In genomic region chr9:137893670-137894069, GRCh38 we compare ENCODE assay signal across 17 cellular contexts. TPM values are rescaled to one million over a fixed set of nuclear protein-coding genes. Genes with fewer than 3 reads are reported as not detected.
A peak's percentile ranks its signal among the peaks of the same experiment; 100 is the strongest.
DNase-seq lines count a peak whose midpoint lies in the region; ATAC-seq and TF ChIP-seq lines count a peak whose summit lies in the region.
"Had no signal": no experiment of that assay in that cellular context is flagged by ENCODE, and none has a peak within 500 bp of the region (broad histone marks: within the 10 kb centered on the region; RNA-seq: fewer than 3 reads in every experiment).

No MANE protein-coding gene starts in this region.

- no peak overlapping the region for H3K4me2 ChIP-seq in SK-N-SH
- H3K4me2 ChIP-seq: A549, GM23338 had no signal

- H3K27ac Mint-ChIP-seq in activated CD4-positive, alpha-beta T cell treated with anti-CD3 and anti-CD28 coated beads, Interleukin-2, amount 10 ng/mL, durations not matched to agents 7 days and 5 days, result no peak overlapping the region
- H3K27ac Mint-ChIP-seq in stimulated activated naive CD8-positive, alpha-beta T cell treated with anti-CD3 and anti-CD28 coated beads, Interleukin-15, amount 100 ng/mL, for 72 hours, result no peak overlapping the region
- H3K27ac Mint-ChIP-seq: CD4-positive, alpha-beta T cell; GM23338; HFFc6 had no signal

- no peaks in the 10 kb centered on the region for H3K36me3 ChIP-seq in SK-N-SH (replicated peaks in 1 of 2; ENCODE audit: control insufficient read depth in 1 of 2, insufficient read depth in 2 of 2, low read length in 1 of 2)
- no peaks in the 10 kb centered on the region for H3K36me3 ChIP-seq in lower lobe of right lung

- H3K9ac ChIP-seq in SK-N-SH, result no peak overlapping the region

- H3K9me2 ChIP-seq in SK-N-SH, result no peaks in the 10 kb centered on the region

- no peaks in the 10 kb centered on the region for H3K36me3 Mint-ChIP-seq in activated CD4-positive, alpha-beta T cell treated with anti-CD3 and anti-CD28 coated beads, Interleukin-2, amount 10 ng/mL, durations not matched to agents 7 days and 5 days (ENCODE audit: low read depth)
- H3K36me3 Mint-ChIP-seq: IgD-negative memory B cell had no signal

- ATAC-seq in SK-N-SH treated with all-trans-retinoic acid at 6 μM for 48 hours (no peak), lower lobe of right lung (no peak)
- no peak for ATAC-seq in stimulated activated naive CD8-positive, alpha-beta T cell treated with anti-CD3 and anti-CD28 coated beads, Interleukin-15, amount 100 ng/mL, for 72 hours
- ATAC-seq: A549 had no signal

- H3K27me3 Mint-ChIP-seq in activated CD4-positive, alpha-beta T cell treated with anti-CD3 and anti-CD28 coated beads, Interleukin-2, amount 10 ng/mL, durations not matched to agents 7 days and 5 days, result no peaks in the 10 kb centered on the region
- no peaks in the 10 kb centered on the region for H3K27me3 Mint-ChIP-seq in stimulated activated naive CD8-positive, alpha-beta T cell treated with anti-CD3 and anti-CD28 coated beads, Interleukin-15, amount 100 ng/mL, for 72 hours
- H3K27me3 Mint-ChIP-seq: CD4-positive, alpha-beta T cell had no signal

- CTCF ChIA-PET in SK-N-SH (lab: Yijun Ruan, JAX), result no interaction called here
- CTCF ChIA-PET in activated CD4-positive, alpha-beta T cell treated with anti-CD3 and anti-CD28 coated beads, Interleukin-2, amount 10 ng/mL, durations not matched to agents 7 days and 5 days (lab: Charles Lee), result no interaction called here

- H3K79me2 ChIP-seq in SK-N-SH (ENCODE audit: insufficient read depth), result no peaks in the 10 kb centered on the region

- H3K4me3 Mint-ChIP-seq in activated CD4-positive, alpha-beta T cell treated with anti-CD3 and anti-CD28 coated beads, Interleukin-2, amount 10 ng/mL, durations not matched to agents 7 days and 5 days, result no peak overlapping the region
- H3K4me3 Mint-ChIP-seq in stimulated activated naive CD8-positive, alpha-beta T cell treated with anti-CD3 and anti-CD28 coated beads, Interleukin-15, amount 100 ng/mL, for 72 hours, result no peak overlapping the region
- H3K4me3 Mint-ChIP-seq: CD4-positive, alpha-beta T cell; GM23338; HFFc6; IgD-negative memory B cell had no signal

- no peaks in the 10 kb centered on the region for H3F3A ChIP-seq in SK-N-SH (replicated peaks; ENCODE audit: insufficient read depth)

- H3K4me1 ChIP-seq in SK-N-SH (ENCODE audit: control insufficient read depth in 1 of 2, insufficient read depth in 2 of 2, low read depth in 1 of 2, low read length in 1 of 2) (peaks cover 0 to 9% of the 10 kb centered on the region in 2 experiments; a peak in 1 of 4 replicates), lower lobe of right lung (no peaks in the 10 kb centered on the region)
- H3K4me1 ChIP-seq: A549, Caco-2 had no signal

- H3K27me3 ChIP-seq in SK-N-SH (ENCODE audit: insufficient read depth) (no peaks in the 10 kb centered on the region), lower lobe of right lung (ENCODE audit: low read depth) (no peaks in the 10 kb centered on the region)

- intact Hi-C loops in lower lobe of right lung (cut with DNase I), result no loop called here

- no peaks in the 10 kb centered on the region for H3K4me1 Mint-ChIP-seq in activated CD4-positive, alpha-beta T cell treated with anti-CD3 and anti-CD28 coated beads, Interleukin-2, amount 10 ng/mL, durations not matched to agents 7 days and 5 days
- H3K4me1 Mint-ChIP-seq in stimulated activated naive CD8-positive, alpha-beta T cell treated with anti-CD3 and anti-CD28 coated beads, Interleukin-15, amount 100 ng/mL, for 72 hours, result no peaks in the 10 kb centered on the region
- H3K4me1 Mint-ChIP-seq: GM23338, IgD-negative memory B cell had no signal

- no peak for TF ChIP-seq CTCF in SK-N-SH (IDR thresholded peaks at IDR 0.05)
- no peak for TF ChIP-seq CTCF in VCaP (conservative IDR thresholded peaks at IDR 0.05)
- TF ChIP-seq CTCF in lower lobe of right lung (IDR thresholded peaks at IDR 0.05), result no peak

- H2AFZ ChIP-seq in SK-N-SH (ENCODE audit: low read depth), result no peak overlapping the region
- H2AFZ ChIP-seq: GM23338 had no signal

- no peak for TF ChIP-seq EP300 in SK-N-SH (IDR thresholded peaks at IDR 0.05; ENCODE audit: borderline replicate concordance in 1 of 2, low read depth in 1 of 2, low read length in 1 of 2)

- POLR2A ChIA-PET in SK-N-SH (lab: Yijun Ruan, JAX), result no interaction called here
- POLR2A ChIA-PET in activated CD4-positive, alpha-beta T cell treated with anti-CD3 and anti-CD28 coated beads, Interleukin-2, amount 10 ng/mL, durations not matched to agents 7 days and 5 days (lab: Charles Lee), result no interaction called here

- WGBS in SK-N-SH (ENCODE audit: low lambda C conversion rate), result 43% methylated on average over 5 of the region's 5 CpGs

- H4K20me1 ChIP-seq in SK-N-SH (ENCODE audit: insufficient read depth), result no peaks in the 10 kb centered on the region

- H3K4me3 ChIP-seq in SK-N-SH (ENCODE audit: low read depth in 2 of 2, low read length in 1 of 2) (no peak overlapping the region), lower lobe of right lung (no peak overlapping the region)
- H3K4me3 ChIP-seq: A549, GM23338 had no signal

- no peaks in the 10 kb centered on the region for H3K9me3 Mint-ChIP-seq in activated CD4-positive, alpha-beta T cell treated with anti-CD3 and anti-CD28 coated beads, Interleukin-2, amount 10 ng/mL, durations not matched to agents 7 days and 5 days
- H3K9me3 Mint-ChIP-seq in stimulated activated naive CD8-positive, alpha-beta T cell treated with anti-CD3 and anti-CD28 coated beads, Interleukin-15, amount 100 ng/mL, for 72 hours, result no peaks in the 10 kb centered on the region
- H3K9me3 Mint-ChIP-seq: GM23338 had no signal

- H3K27ac ChIP-seq in SK-N-SH (ENCODE audit: low read depth in 2 of 2, low read length in 1 of 2) (no peak overlapping the region), VCaP (peak overlapping the region; percentile 7; the same call in 1 of the 2 replicates), lower lobe of right lung (no peak overlapping the region)
- H3K27ac ChIP-seq: 22Rv1, A549, C4-2B had no signal

- TF ChIP-seq RAD21 in SK-N-SH (IDR thresholded peaks at IDR 0.05; ENCODE audit: low read length), result no peak

- DNase-seq in SK-N-SH (peak; percentile 14), lower lobe of right lung (peak; percentile 8)
- DNase-seq in activated CD4-positive, alpha-beta T cell treated with anti-CD3 and anti-CD28 coated beads, Interleukin-2, amount 10 ng/mL, durations not matched to agents 7 days and 5 days, result no peak
- DNase-seq in activated CD4-positive, alpha-beta T cell treated with anti-CD3 and anti-CD28 coated beads for 4 hours, result no peak
- DNase-seq in stimulated activated naive CD8-positive, alpha-beta T cell treated with anti-CD3 and anti-CD28 coated beads, Interleukin-15, amount 100 ng/mL, for 72 hours, result no peak
- DNase-seq: AML-193; Caco-2; CD4-positive, alpha-beta T cell; HCEC 1CT; HFFc6 had no signal

- H3K9me3 ChIP-seq in SK-N-SH, result no peaks in the 10 kb centered on the region
- H3K9me3 ChIP-seq in lower lobe of right lung, result peaks cover 4% of the 10 kb centered on the region
- H3K9me3 ChIP-seq: Caco-2 had no signal

TF ChIP-seq in SK-N-SH, 30 proteins besides CTCF, POLR2A, EP300 and RAD21:
- TF ChIP-seq RFX5 (IDR thresholded peaks at IDR 0.05; ENCODE audit: low read length), result no peak
- TF ChIP-seq SMC3 (IDR thresholded peaks at IDR 0.05; ENCODE audit: low read depth, low read length), result no peak
- no peak for TF ChIP-seq EZH2phosphoT487 (IDR thresholded peaks at IDR 0.05; ENCODE audit: borderline replicate concordance, low read depth)
- no peak for TF ChIP-seq TEAD4 (IDR thresholded peaks at IDR 0.05; ENCODE audit: borderline replicate concordance, insufficient read depth)
- TF ChIP-seq PBX3 (IDR thresholded peaks at IDR 0.05), result no peak

TF ChIP-seq in SK-N-SH treated with all-trans-retinoic acid at 6 μM for 48 hours, 23 proteins besides CTCF, POLR2A, EP300 and RAD21 (continues in another document):
- TF ChIP-seq CSDC2 (CRISPR knock-in tag; IDR thresholded peaks at IDR 0.05) (no peak), ZFP3 (CRISPR knock-in tag; IDR thresholded peaks at IDR 0.05) (no peak), SNAI2 (CRISPR knock-in tag; IDR thresholded peaks at IDR 0.05) (no peak), TOX (CRISPR knock-in tag; IDR thresholded peaks at IDR 0.05; ENCODE audit: borderline replicate concordance) (no peak), RARB (CRISPR knock-in tag; IDR thresholded peaks at IDR 0.05) (no peak), ISL1 (CRISPR knock-in tag; IDR thresholded peaks at IDR 0.05) (no peak), POU6F1 (CRISPR knock-in tag; IDR thresholded peaks at IDR 0.05; ENCODE audit: borderline replicate concordance, low read depth) (no peak), ZNF565 (CRISPR knock-in tag; conservative IDR thresholded peaks at IDR 0.05; ENCODE audit: low read depth) (no peak), ZC3H10 (CRISPR knock-in tag; IDR thresholded peaks at IDR 0.05) (no peak), OSR1 (CRISPR knock-in tag; IDR thresholded peaks at IDR 0.05) (no peak), PPARA (CRISPR knock-in tag; IDR thresholded peaks at IDR 0.05; ENCODE audit: borderline replicate concordance) (no peak), GLIS3 (CRISPR knock-in tag; IDR thresholded peaks at IDR 0.05) (no peak)

RNA-seq across cellular contexts. Expression of gene CACNA1B, which starts 16.1 kb away (rescaled TPM):
- polyA plus RNA-seq in SK-N-SH (2012; rRNA removed), result 0.03 and 0.05 TPM in 2 replicates
- 0.05 and 0.16 TPM in 2 replicates for polyA plus RNA-seq in SK-N-SH (2012; cell fraction: cytosol; rRNA removed)
- polyA plus RNA-seq in SK-N-SH (2012; cell fraction: nucleus; rRNA removed), result 0.17 and 0.28 TPM in 2 replicates
- 0.06 TPM for total RNA-seq in lower lobe of right lung
- total RNA-seq in activated CD4-positive, alpha-beta T cell treated with anti-CD3 and anti-CD28 coated beads, Interleukin-2, amount 10 ng/mL, durations not matched to agents 7 days and 5 days, result not detected
- total RNA-seq: CD4-positive, alpha-beta T cell; HFFc6 had no signal
- polyA plus RNA-seq: IgD-negative memory B cell had no signal

Comparison
In these comparisons a context has a peak if more than half of its experiments do, and no peak if none do; other contexts are left out.
1. DNase-seq: peak in SK-N-SH (single experiment) and lower lobe of right lung (single experiment); none in activated CD4-positive, alpha-beta T cell treated with anti-CD3 and anti-CD28 coated beads, Interleukin-2, amount 10 ng/mL, durations not matched to agents 7 days and 5 days (single experiment), activated CD4-positive, alpha-beta T cell treated with anti-CD3 and anti-CD28 coated beads for 4 hours (0 of 2) and stimulated activated naive CD8-positive, alpha-beta T cell treated with anti-CD3 and anti-CD28 coated beads, Interleukin-15, amount 100 ng/mL, for 72 hours (0 of 2).